In the genomic region with DNA sequence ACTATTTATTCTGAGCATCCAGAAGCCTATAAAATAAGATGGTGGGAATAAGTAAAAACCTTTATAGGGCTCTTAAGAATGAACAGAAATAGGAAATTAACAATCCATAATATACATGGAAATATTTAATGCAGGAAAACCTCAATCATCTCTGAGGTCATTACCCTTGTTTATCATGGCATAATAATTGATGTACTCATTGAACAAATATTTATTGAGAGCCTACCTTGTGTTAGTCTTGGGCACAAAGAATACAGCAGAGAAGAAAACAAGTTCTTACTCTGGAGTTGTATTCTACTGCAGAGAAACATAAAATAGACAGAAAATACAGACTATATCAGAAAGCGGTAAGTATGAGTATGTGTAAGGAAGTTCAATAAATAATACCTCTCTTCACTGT, we compare ENCODE assay signal across 8 cellular contexts.
"Had no signal": no experiment of that assay in that cellular context is flagged by ENCODE, and none has a peak within 500 bp of the region (broad histone marks: within the 10 kb centered on the region; RNA-seq: fewer than 3 reads in every experiment).

No MANE protein-coding gene starts in this region.

- FAIRE-seq: G401.6, GM12878, GM12891, GM12892, GM18507, GM19239 had no signal

- H3K4me3 ChIP-seq: GM12878 had no signal

- ATAC-seq: GM12878 had no signal

- DNase-seq: GDM1, GF-D8 had no signal
